ENCODE assay signal across 23 cellular contexts in the genomic region with DNA sequence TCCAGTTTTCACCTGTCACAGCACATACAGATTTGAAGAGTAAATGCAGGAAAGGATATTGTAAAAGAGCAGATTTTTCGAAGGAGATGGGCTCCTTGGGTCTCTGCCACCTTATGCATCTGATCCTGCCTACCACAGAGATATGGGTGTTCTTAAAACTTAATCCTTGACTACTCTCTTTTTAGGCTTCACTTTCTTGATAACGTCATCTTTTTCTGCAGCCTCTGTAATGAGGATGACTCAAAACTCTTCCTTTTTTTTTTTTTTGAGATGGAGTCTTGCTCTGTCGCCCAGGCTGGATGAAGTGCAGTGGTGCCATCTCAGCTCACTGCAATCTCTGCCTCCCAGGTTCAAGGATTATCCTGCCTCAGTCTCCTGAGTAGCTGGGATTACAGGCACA. TPM values are rescaled to one million over a fixed set of nuclear protein-coding genes. Genes with fewer than 3 reads are reported as not detected.
DNase-seq lines count a peak whose midpoint lies in the region; ATAC-seq lines count a peak whose summit lies in the region.
"Had no signal": no experiment of that assay in that cellular context is flagged by ENCODE, and none has a peak within 500 bp of the region (broad histone marks: within the 10 kb centered on the region; RNA-seq: fewer than 3 reads in every experiment).

No MANE protein-coding gene starts in this region.

- no peak overlapping the region for H3K4me3 ChIP-seq in Karpas-422 (ENCODE audit: low read length)
- H3K4me3 ChIP-seq: ascending aorta, left lung, MG63, SK-N-MC had no signal

- H3K27ac ChIP-seq in Karpas-422 (ENCODE audit: low read length): no peak overlapping the region
- H3K27ac ChIP-seq: ascending aorta, foreskin keratinocyte, SK-N-MC had no signal

- H3K4me3 Mint-ChIP-seq in activated CD8-positive, alpha-beta memory T cell treated with anti-CD3 and anti-CD28 coated beads, Interleukin-2, amount 10 ng/mL, durations not matched to agents 7 days and 5 days: no peak overlapping the region
- no peak overlapping the region for H3K4me3 Mint-ChIP-seq in dendritic cell treated with granulocyte-macrophage colony-stimulating factor and Interleukin-4, amounts not matched to agents 40 ng/mL and 50 ng/mL, for 4 days
- H3K4me3 Mint-ChIP-seq in stimulated activated memory B cell treated with anti-CD40 and anti-IgM and Interleukin-4, amounts not matched to agents 10 μg/mL and 1 μg/mL and 100 μg/mL, for 72 hours: no peak overlapping the region
- H3K4me3 Mint-ChIP-seq: activated B cell treated with CpG ODN at 0.5 μM for 24 hours; activated CD4-positive, alpha-beta memory T cell treated with anti-CD3 and anti-CD28 coated beads for 36 hours; activated naive CD4-positive, alpha-beta T cell treated with anti-CD3 and anti-CD28 coated beads, Interleukin-2, amount 10 ng/mL, durations not matched to agents 7 days and 5 days had no signal

- H3K4me1 ChIP-seq in Karpas-422 (ENCODE audit: low read length): no peaks in the 10 kb centered on the region
- H3K4me1 ChIP-seq: foreskin keratinocyte had no signal

- CTCF ChIA-PET in activated CD8-positive, alpha-beta memory T cell treated with anti-CD3 and anti-CD28 coated beads, Interleukin-2, amount 10 ng/mL, durations not matched to agents 7 days and 5 days (lab: Charles Lee): no interaction called here

- H3K27ac Mint-ChIP-seq in activated CD8-positive, alpha-beta memory T cell treated with anti-CD3 and anti-CD28 coated beads, Interleukin-2, amount 10 ng/mL, durations not matched to agents 7 days and 5 days: peak overlapping the region; percentile 3
- peak overlapping the region; percentile 60 for H3K27ac Mint-ChIP-seq in dendritic cell treated with granulocyte-macrophage colony-stimulating factor and Interleukin-4, amounts not matched to agents 40 ng/mL and 50 ng/mL, for 4 days
- peak overlapping the region; percentile 60 for H3K27ac Mint-ChIP-seq in stimulated activated memory B cell treated with anti-CD40 and anti-IgM and Interleukin-4, amounts not matched to agents 10 μg/mL and 1 μg/mL and 100 μg/mL, for 72 hours
- H3K27ac Mint-ChIP-seq: activated B cell treated with CpG ODN at 0.5 μM for 24 hours; activated CD4-positive, alpha-beta memory T cell treated with anti-CD3 and anti-CD28 coated beads for 36 hours; activated naive CD4-positive, alpha-beta T cell treated with anti-CD3 and anti-CD28 coated beads, Interleukin-2, amount 10 ng/mL, durations not matched to agents 7 days and 5 days had no signal

- intact Hi-C loops in dendritic cell treated with granulocyte-macrophage colony-stimulating factor and Interleukin-4, amounts not matched to agents 40 ng/mL and 50 ng/mL, for 4 days (cut with micrococcal nuclease): no loop called here

- peaks cover 24% of the 10 kb centered on the region; the same call in 1 of the 2 replicates for H3K36me3 ChIP-seq in Karpas-422 (ENCODE audit: insufficient read depth, low read length)

- no peaks in the 10 kb centered on the region for H3K27me3 Mint-ChIP-seq in activated CD8-positive, alpha-beta memory T cell treated with anti-CD3 and anti-CD28 coated beads, Interleukin-2, amount 10 ng/mL, durations not matched to agents 7 days and 5 days
- no peaks in the 10 kb centered on the region for H3K27me3 Mint-ChIP-seq in dendritic cell treated with granulocyte-macrophage colony-stimulating factor and Interleukin-4, amounts not matched to agents 40 ng/mL and 50 ng/mL, for 4 days
- H3K27me3 Mint-ChIP-seq in stimulated activated memory B cell treated with anti-CD40 and anti-IgM and Interleukin-4, amounts not matched to agents 10 μg/mL and 1 μg/mL and 100 μg/mL, for 72 hours: no peaks in the 10 kb centered on the region
- H3K27me3 Mint-ChIP-seq: activated B cell treated with CpG ODN at 0.5 μM for 24 hours; activated CD4-positive, alpha-beta memory T cell treated with anti-CD3 and anti-CD28 coated beads for 36 hours; activated naive CD4-positive, alpha-beta T cell treated with anti-CD3 and anti-CD28 coated beads, Interleukin-2, amount 10 ng/mL, durations not matched to agents 7 days and 5 days had no signal

- H3K36me3 Mint-ChIP-seq in activated CD8-positive, alpha-beta memory T cell treated with anti-CD3 and anti-CD28 coated beads, Interleukin-2, amount 10 ng/mL, durations not matched to agents 7 days and 5 days: peaks cover 46% of the 10 kb centered on the region
- peaks cover 86% of the 10 kb centered on the region for H3K36me3 Mint-ChIP-seq in dendritic cell treated with granulocyte-macrophage colony-stimulating factor and Interleukin-4, amounts not matched to agents 40 ng/mL and 50 ng/mL, for 4 days (ENCODE audit: low read depth)
- peaks cover 25% of the 10 kb centered on the region for H3K36me3 Mint-ChIP-seq in stimulated activated memory B cell treated with anti-CD40 and anti-IgM and Interleukin-4, amounts not matched to agents 10 μg/mL and 1 μg/mL and 100 μg/mL, for 72 hours

- no peaks in the 10 kb centered on the region for H3K9me3 Mint-ChIP-seq in activated CD8-positive, alpha-beta memory T cell treated with anti-CD3 and anti-CD28 coated beads, Interleukin-2, amount 10 ng/mL, durations not matched to agents 7 days and 5 days (ENCODE audit: low read depth)
- no peaks in the 10 kb centered on the region for H3K9me3 Mint-ChIP-seq in dendritic cell treated with granulocyte-macrophage colony-stimulating factor and Interleukin-4, amounts not matched to agents 40 ng/mL and 50 ng/mL, for 4 days
- no peaks in the 10 kb centered on the region for H3K9me3 Mint-ChIP-seq in stimulated activated memory B cell treated with anti-CD40 and anti-IgM and Interleukin-4, amounts not matched to agents 10 μg/mL and 1 μg/mL and 100 μg/mL, for 72 hours
- H3K9me3 Mint-ChIP-seq: activated B cell treated with CpG ODN at 0.5 μM for 24 hours; activated CD4-positive, alpha-beta memory T cell treated with anti-CD3 and anti-CD28 coated beads for 36 hours; activated naive CD4-positive, alpha-beta T cell treated with anti-CD3 and anti-CD28 coated beads, Interleukin-2, amount 10 ng/mL, durations not matched to agents 7 days and 5 days had no signal

- H3K27me3 ChIP-seq in Karpas-422 (ENCODE audit: low read length): no peaks in the 10 kb centered on the region
- H3K27me3 ChIP-seq: ascending aorta, foreskin keratinocyte, left lung, MG63 had no signal

- peaks cover 32% of the 10 kb centered on the region for H3K4me1 Mint-ChIP-seq in activated CD8-positive, alpha-beta memory T cell treated with anti-CD3 and anti-CD28 coated beads, Interleukin-2, amount 10 ng/mL, durations not matched to agents 7 days and 5 days
- H3K4me1 Mint-ChIP-seq in dendritic cell treated with granulocyte-macrophage colony-stimulating factor and Interleukin-4, amounts not matched to agents 40 ng/mL and 50 ng/mL, for 4 days (ENCODE audit: low read depth): peaks cover 51% of the 10 kb centered on the region
- peaks cover 31% of the 10 kb centered on the region for H3K4me1 Mint-ChIP-seq in stimulated activated memory B cell treated with anti-CD40 and anti-IgM and Interleukin-4, amounts not matched to agents 10 μg/mL and 1 μg/mL and 100 μg/mL, for 72 hours

- DNase-seq in activated CD8-positive, alpha-beta memory T cell treated with anti-CD3 and anti-CD28 coated beads, Interleukin-2, amount 10 ng/mL, durations not matched to agents 7 days and 5 days: no peak
- no peak for DNase-seq in activated CD8-positive, alpha-beta memory T cell treated with anti-CD3 and anti-CD28 coated beads for 24 hours
- DNase-seq in Karpas-422: peak; percentile 41
- no peak for DNase-seq in mucosa of gallbladder (ENCODE audit: low spot score)
- DNase-seq in NCI-H187 (lab: John Stamatoyannopoulos, UW): no peak
- DNase-seq: 8988T; activated B cell treated with CpG ODN at 0.5 μM for 24 hours; activated CD4-positive, alpha-beta memory T cell treated with anti-CD3 and anti-CD28 coated beads for 36 hours; activated naive CD4-positive, alpha-beta T cell treated with anti-CD3 and anti-CD28 coated beads, Interleukin-2, amount 10 ng/mL, durations not matched to agents 7 days and 5 days; activated T-cell treated with anti-CD3 and anti-CD28 coated beads, Interleukin-2, amount 50 U/mL, for 48 hours; foreskin keratinocyte; IMR-90; left lung; MG63; NCI-H146; NCI-H2171; NCI-H526; RPMI8226 had no signal

- no peak overlapping the region for H3K4me2 ChIP-seq in Karpas-422 (ENCODE audit: low read depth, low read length, poor library complexity, severe bottlenecking)

- H3K9ac ChIP-seq in Karpas-422 (ENCODE audit: low read length): no peak overlapping the region

- H3K9me3 ChIP-seq in Karpas-422 (ENCODE audit: low read length): no peaks in the 10 kb centered on the region
- H3K9me3 ChIP-seq: ascending aorta, left lung, MG63 had no signal

- H3K9me2 ChIP-seq in Karpas-422 (replicated peaks; ENCODE audit: insufficient read depth, low read length): no peaks in the 10 kb centered on the region

- H3K79me2 ChIP-seq in Karpas-422 (ENCODE audit: low read length): peaks cover 84% of the 10 kb centered on the region

- H2AFZ ChIP-seq in Karpas-422 (ENCODE audit: low read length): no peak overlapping the region

- no peaks in the 10 kb centered on the region for H4K20me1 ChIP-seq in Karpas-422 (ENCODE audit: insufficient read depth, low read depth, low read length)

- no peak for ATAC-seq in activated CD8-positive, alpha-beta memory T cell treated with anti-CD3 and anti-CD28 coated beads, Interleukin-2, amount 10 ng/mL, durations not matched to agents 7 days and 5 days
- no peak for ATAC-seq in stimulated activated memory B cell treated with anti-CD40 and anti-IgM and Interleukin-4, amounts not matched to agents 10 μg/mL and 1 μg/mL and 100 μg/mL, for 72 hours
- no peak for ATAC-seq in HG03432 (IDR thresholded peaks at IDR 0.05; ENCODE audit: unreplicated experiment)
- ATAC-seq: foreskin keratinocyte, left lung had no signal

RNA-seq across cellular contexts. Expression of a gene that starts 7.8 kb away (rescaled TPM):
- total RNA-seq in activated CD8-positive, alpha-beta memory T cell treated with anti-CD3 and anti-CD28 coated beads, Interleukin-2, amount 10 ng/mL, durations not matched to agents 7 days and 5 days: 10 to 100 TPM; 62.2 to 78.4 TPM
- 14.0 and 26.0 TPM in 2 replicates for total RNA-seq in Karpas-422 (2014; rRNA removed; shearing (Covaris generic); ENCODE audit: low replicate concordance)
- 51.9 TPM for total RNA-seq in mucosa of gallbladder

RNA-seq across cellular contexts. Expression of a gene that starts 11.7 kb away (rescaled TPM):
- total RNA-seq in activated CD8-positive, alpha-beta memory T cell treated with anti-CD3 and anti-CD28 coated beads, Interleukin-2, amount 10 ng/mL, durations not matched to agents 7 days and 5 days: 10 to 100 TPM; 45.7 to 50.3 TPM
- 19.3 and 40.2 TPM in 2 replicates for total RNA-seq in Karpas-422 (2014; rRNA removed; shearing (Covaris generic); ENCODE audit: low replicate concordance)
- total RNA-seq in mucosa of gallbladder: 30.5 TPM

Comparison
In these comparisons a context has a peak if more than half of its experiments do, and no peak if none do; other contexts are left out.
1. H3K27ac Mint-ChIP-seq: peak in every context shown above with its lines; median percentile 60 in dendritic cell treated with granulocyte-macrophage colony-stimulating factor and Interleukin-4, amounts not matched to agents 40 ng/mL and 50 ng/mL, for 4 days; 60 in stimulated activated memory B cell treated with anti-CD40 and anti-IgM and Interleukin-4, amounts not matched to agents 10 μg/mL and 1 μg/mL and 100 μg/mL, for 72 hours; 3 in activated CD8-positive, alpha-beta memory T cell treated with anti-CD3 and anti-CD28 coated beads, Interleukin-2, amount 10 ng/mL, durations not matched to agents 7 days and 5 days.